7 cellular contexts compared by ENCODE assay signal in genomic region chr12:93409788-93410187, GRCh38. TPM values are rescaled to one million over a fixed set of nuclear protein-coding genes. Genes with fewer than 3 reads are reported as not detected.
DNase-seq lines count a peak whose midpoint lies in the region; ATAC-seq, FAIRE-seq and TF ChIP-seq lines count a peak whose summit lies in the region.
"Not testable (repeated sequence)": the region's sequence is repeated elsewhere in the genome, so short reads cannot be mapped to it uniquely, and the experiment has no call there.

No MANE protein-coding gene starts in this region.

- ATAC-seq in psoas muscle: not testable (repeated sequence)

- CTCF ChIA-PET in SK-N-SH (lab: Yijun Ruan, JAX): interaction anchor here (0.7 to 4.2 kb wide), 5 partner anchors 11 to 692 kb away, joined by 3 to 31 read pairs (median 12); no protein-coding TSS in a partner anchor

- not testable (repeated sequence) for H3K4me3 ChIP-seq in SK-N-SH (ENCODE audit: low read depth in 2 of 2, low read length in 1 of 2); epithelial cell of esophagus (ENCODE audit: low read length); psoas muscle

- not testable (repeated sequence) for H3K9ac ChIP-seq in SK-N-SH

- H3K4me2 ChIP-seq in SK-N-SH: not testable (repeated sequence)

- H3K4me1 ChIP-seq in SK-N-SH (ENCODE audit: control insufficient read depth in 1 of 2, insufficient read depth in 2 of 2, low read depth in 1 of 2, low read length in 1 of 2) (peaks cover 2 to 24% of the 10 kb centered on the region in 2 experiments; a peak in 3 of 4 replicates), psoas muscle (peaks cover 25% of the 10 kb centered on the region)

- H3K4me3 Mint-ChIP-seq in IgD-negative memory B cell; activated naive CD8-positive, alpha-beta T cell: not testable (repeated sequence)

- DNase-seq in GM12892 (ENCODE audit: insufficient read length); SK-N-SH; psoas muscle: not testable (repeated sequence)
- peak; percentile 27 for DNase-seq in epithelial cell of esophagus (ENCODE audit: low read depth)

- intact Hi-C loops in psoas muscle (cut with DNase I): loop anchor here (5.0 kb wide), 2 partner anchors 422 to 622 kb away; no protein-coding TSS in a partner anchor

- not testable (repeated sequence) for H3K36me3 Mint-ChIP-seq in IgD-negative memory B cell; activated naive CD8-positive, alpha-beta T cell

- H3K9me3 ChIP-seq in SK-N-SH, psoas muscle: not testable (repeated sequence)

- peaks cover 37% of the 10 kb centered on the region for H4K20me1 ChIP-seq in SK-N-SH (ENCODE audit: insufficient read depth)

- H3K36me3 ChIP-seq in SK-N-SH (replicated peaks in 1 of 2; ENCODE audit: control insufficient read depth in 1 of 2, insufficient read depth in 2 of 2, low read length in 1 of 2): peaks cover 41 to 42% of the 10 kb centered on the region in 2 experiments
- H3K36me3 ChIP-seq in psoas muscle (ENCODE audit: insufficient read depth in 1 of 2, low read depth in 1 of 2): peaks cover 0 to 13% of the 10 kb centered on the region in 2 donors

- peaks cover 61% of the 10 kb centered on the region for H3F3A ChIP-seq in SK-N-SH (replicated peaks; ENCODE audit: insufficient read depth)

- 50% methylated on average over 3 of the region's 3 CpGs for WGBS in SK-N-SH (ENCODE audit: low lambda C conversion rate)
- WGBS in psoas muscle, 3 donors: 59 to 75% (median 61%) methylated on average over 3 of the region's 3 CpGs

- not testable (repeated sequence) for TF ChIP-seq RAD21 in SK-N-SH (IDR thresholded peaks at IDR 0.05; ENCODE audit: low read length)

- FAIRE-seq in GM12892 (lab: Jason Lieb, UNC): peak; percentile 63

- POLR2A ChIA-PET in SK-N-SH (lab: Yijun Ruan, JAX): not testable (repeated sequence)

- peaks cover 57% of the 10 kb centered on the region for H3K79me2 ChIP-seq in SK-N-SH (ENCODE audit: insufficient read depth)

- not testable (repeated sequence) for H3K27me3 ChIP-seq in SK-N-SH (ENCODE audit: insufficient read depth); psoas muscle (ENCODE audit: insufficient read depth in 3 of 3, low read length in 2 of 3)

- TF ChIP-seq POLR2A in GM12892 (IDR thresholded peaks at IDR 0.05; ENCODE audit: low read depth, low read length): not testable (repeated sequence)

- H3K27ac ChIP-seq in 22Rv1 (peak overlapping the region; percentile 0; the same call in 1 of the 2 replicates), SK-N-SH (ENCODE audit: low read depth in 2 of 2, low read length in 1 of 2) (peak overlapping the region; percentile 51 to 58), psoas muscle (peak overlapping the region; percentile 18)

- peak overlapping the region in 2 of 3 donors; percentile 30 to 80 for H3K27ac Mint-ChIP-seq in IgD-negative memory B cell
- peak overlapping the region; percentile 51 for H3K27ac Mint-ChIP-seq in activated naive CD8-positive, alpha-beta T cell

- TF ChIP-seq EP300 in SK-N-SH (IDR thresholded peaks at IDR 0.05; ENCODE audit: borderline replicate concordance in 1 of 2, low read depth in 1 of 2, low read length in 1 of 2): not testable (repeated sequence)

- not testable (repeated sequence) for H3K27me3 Mint-ChIP-seq in IgD-negative memory B cell; activated naive CD8-positive, alpha-beta T cell

- not testable (repeated sequence) for TF ChIP-seq CTCF in 22Rv1 (IDR thresholded peaks at IDR 0.05); SK-N-SH (IDR thresholded peaks at IDR 0.05); epithelial cell of esophagus (IDR thresholded peaks at IDR 0.05; ENCODE audit: insufficient read depth, low read depth, low read length, missing control alignments); psoas muscle (IDR thresholded peaks at IDR 0.05)

- not testable (repeated sequence) for H2AFZ ChIP-seq in SK-N-SH (ENCODE audit: low read depth)

- not testable (repeated sequence) for H3K9me2 ChIP-seq in SK-N-SH

- peaks cover 23 to 43% (median 28%) of the 10 kb centered on the region in 3 donors for H3K4me1 Mint-ChIP-seq in IgD-negative memory B cell
- H3K4me1 Mint-ChIP-seq in activated naive CD8-positive, alpha-beta T cell (ENCODE audit: low read depth): peaks cover 47% of the 10 kb centered on the region

- H3K9me3 Mint-ChIP-seq in IgD-negative memory B cell; activated naive CD8-positive, alpha-beta T cell (ENCODE audit: low read depth): not testable (repeated sequence)

RNA-seq across cellular contexts. Expression of gene UBE2N, which starts 32.0 kb away (rescaled TPM):
- polyA plus RNA-seq in GM12892 (2012; ENCODE audit: missing spikeins): 273 TPM
- polyA plus RNA-seq in IgD-negative memory B cell (245 TPM), SK-N-SH (2012; rRNA removed) (102 and 121 TPM in 2 replicates), psoas muscle (100 to 1,000 TPM in 1 of 3 donors, 10 to 100 TPM in 2; 52.8 to 104 (median 91.4) TPM)
- polyA plus RNA-seq in SK-N-SH (2012; cell fraction: cytosol; rRNA removed): 128 and 131 TPM in 2 replicates
- 39.9 and 65.6 TPM in 2 replicates for polyA plus RNA-seq in SK-N-SH (2012; cell fraction: nucleus; rRNA removed)
- 10 to 100 TPM; 70.6 to 97.6 (median 80.0) TPM for total RNA-seq in psoas muscle

RNA-seq across cellular contexts. Expression of gene NUDT4, which starts 32.1 kb away (rescaled TPM):
- polyA plus RNA-seq in GM12892 (2012; ENCODE audit: missing spikeins): 84.4 TPM
- polyA plus RNA-seq in IgD-negative memory B cell (99.0 TPM), SK-N-SH (2012; rRNA removed) (19.8 and 26.0 TPM in 2 replicates), psoas muscle (100 to 1,000 TPM in 1 of 3 donors, 10 to 100 TPM in 2; 48.3 to 108 (median 76.1) TPM)
- 31.6 and 41.1 TPM in 2 replicates for polyA plus RNA-seq in SK-N-SH (2012; cell fraction: cytosol; rRNA removed)
- polyA plus RNA-seq in SK-N-SH (2012; cell fraction: nucleus; rRNA removed): 10.8 and 16.7 TPM in 2 replicates
- 100 to 1,000 TPM; 187 to 254 (median 211) TPM for total RNA-seq in psoas muscle

RNA-seq across cellular contexts. Expression of gene MRPL42, which starts 57.5 kb away (rescaled TPM):
- 91.6 TPM for polyA plus RNA-seq in GM12892 (2012; ENCODE audit: missing spikeins)
- polyA plus RNA-seq in IgD-negative memory B cell (84.5 TPM), SK-N-SH (2012; rRNA removed) (39.5 and 54.8 TPM in 2 replicates), psoas muscle (10 to 100 TPM; 27.5 to 48.3 (median 38.3) TPM)
- polyA plus RNA-seq in SK-N-SH (2012; cell fraction: cytosol; rRNA removed): 74.9 and 101 TPM in 2 replicates
- polyA plus RNA-seq in SK-N-SH (2012; cell fraction: nucleus; rRNA removed): 10.8 and 23.7 TPM in 2 replicates
- 10 to 100 TPM; 22.7 to 37.3 (median 24.1) TPM for total RNA-seq in psoas muscle

Comparison
In these comparisons a context has a peak if more than half of its experiments do, and no peak if none do; other contexts are left out.
1. H3K27ac ChIP-seq: peak in every context shown above with its lines; median percentile 54 in SK-N-SH; 18 in psoas muscle; 0 in 22Rv1.